1 cellular context compared by ENCODE assay signal in the genomic region with DNA sequence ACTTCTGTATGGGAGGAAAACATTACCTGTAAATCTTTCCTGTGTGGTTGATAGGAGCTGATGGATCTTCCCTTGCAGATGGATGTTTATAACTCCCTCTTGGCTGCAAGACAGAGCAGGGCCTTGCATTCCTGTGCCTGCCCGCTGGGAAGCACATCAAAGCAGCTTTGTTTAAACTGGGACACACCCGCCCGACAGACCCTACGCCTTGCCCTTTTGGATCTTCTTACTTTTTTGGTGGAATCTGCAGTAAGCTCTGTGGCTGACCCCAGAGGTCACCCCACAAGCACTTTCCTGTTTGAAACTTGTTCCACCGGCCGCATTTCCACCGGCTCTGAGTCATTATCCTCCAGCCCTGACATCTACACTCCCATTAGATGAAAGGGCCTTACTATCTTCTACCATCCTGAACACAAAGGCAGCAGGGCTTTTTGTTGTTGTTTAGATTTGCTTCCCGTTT.
TF ChIP-seq lines count a peak whose summit lies in the region.

No MANE protein-coding gene starts in this region.

TF ChIP-seq in HepG2, 621 proteins besides CTCF, POLR2A, EP300 and RAD21 (continued from another document and continues in another):
- TF ChIP-seq, protein P1, sequence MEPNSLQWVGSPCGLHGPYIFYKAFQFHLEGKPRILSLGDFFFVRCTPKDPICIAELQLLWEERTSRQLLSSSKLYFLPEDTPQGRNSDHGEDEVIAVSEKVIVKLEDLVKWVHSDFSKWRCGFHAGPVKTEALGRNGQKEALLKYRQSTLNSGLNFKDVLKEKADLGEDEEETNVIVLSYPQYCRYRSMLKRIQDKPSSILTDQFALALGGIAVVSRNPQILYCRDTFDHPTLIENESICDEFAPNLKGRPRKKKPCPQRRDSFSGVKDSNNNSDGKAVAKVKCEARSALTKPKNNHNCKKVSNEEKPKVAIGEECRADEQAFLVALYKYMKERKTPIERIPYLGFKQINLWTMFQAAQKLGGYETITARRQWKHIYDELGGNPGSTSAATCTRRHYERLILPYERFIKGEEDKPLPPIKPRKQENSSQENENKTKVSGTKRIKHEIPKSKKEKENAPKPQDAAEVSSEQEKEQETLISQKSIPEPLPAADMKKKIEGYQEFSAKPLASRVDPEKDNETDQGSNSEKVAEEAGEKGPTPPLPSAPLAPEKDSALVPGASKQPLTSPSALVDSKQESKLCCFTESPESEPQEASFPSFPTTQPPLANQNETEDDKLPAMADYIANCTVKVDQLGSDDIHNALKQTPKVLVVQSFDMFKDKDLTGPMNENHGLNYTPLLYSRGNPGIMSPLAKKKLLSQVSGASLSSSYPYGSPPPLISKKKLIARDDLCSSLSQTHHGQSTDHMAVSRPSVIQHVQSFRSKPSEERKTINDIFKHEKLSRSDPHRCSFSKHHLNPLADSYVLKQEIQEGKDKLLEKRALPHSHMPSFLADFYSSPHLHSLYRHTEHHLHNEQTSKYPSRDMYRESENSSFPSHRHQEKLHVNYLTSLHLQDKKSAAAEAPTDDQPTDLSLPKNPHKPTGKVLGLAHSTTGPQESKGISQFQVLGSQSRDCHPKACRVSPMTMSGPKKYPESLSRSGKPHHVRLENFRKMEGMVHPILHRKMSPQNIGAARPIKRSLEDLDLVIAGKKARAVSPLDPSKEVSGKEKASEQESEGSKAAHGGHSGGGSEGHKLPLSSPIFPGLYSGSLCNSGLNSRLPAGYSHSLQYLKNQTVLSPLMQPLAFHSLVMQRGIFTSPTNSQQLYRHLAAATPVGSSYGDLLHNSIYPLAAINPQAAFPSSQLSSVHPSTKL (CRISPR knock-in tag; IDR thresholded peaks at IDR 0.05): peak; percentile 98
- TF ChIP-seq CEBPB (IDR thresholded peaks at IDR 0.05; ENCODE audit: borderline replicate concordance, low read depth, low read length): no peak
- no peak for TF ChIP-seq HDAC6 (IDR thresholded peaks at IDR 0.05; ENCODE audit: low read depth, low read length)
- 0 out of 2 replicates have a peak, but pooled peaks have one; percentile 56 for TF ChIP-seq KMT2B (CRISPR knock-in tag; IDR thresholded peaks at IDR 0.05)
- no peak for TF ChIP-seq ZNF558 (CRISPR knock-in tag; IDR thresholded peaks at IDR 0.05; ENCODE audit: borderline replicate concordance)
- no peak for TF ChIP-seq SMARCC2 (IDR thresholded peaks at IDR 0.05)
- TF ChIP-seq, protein P2, sequence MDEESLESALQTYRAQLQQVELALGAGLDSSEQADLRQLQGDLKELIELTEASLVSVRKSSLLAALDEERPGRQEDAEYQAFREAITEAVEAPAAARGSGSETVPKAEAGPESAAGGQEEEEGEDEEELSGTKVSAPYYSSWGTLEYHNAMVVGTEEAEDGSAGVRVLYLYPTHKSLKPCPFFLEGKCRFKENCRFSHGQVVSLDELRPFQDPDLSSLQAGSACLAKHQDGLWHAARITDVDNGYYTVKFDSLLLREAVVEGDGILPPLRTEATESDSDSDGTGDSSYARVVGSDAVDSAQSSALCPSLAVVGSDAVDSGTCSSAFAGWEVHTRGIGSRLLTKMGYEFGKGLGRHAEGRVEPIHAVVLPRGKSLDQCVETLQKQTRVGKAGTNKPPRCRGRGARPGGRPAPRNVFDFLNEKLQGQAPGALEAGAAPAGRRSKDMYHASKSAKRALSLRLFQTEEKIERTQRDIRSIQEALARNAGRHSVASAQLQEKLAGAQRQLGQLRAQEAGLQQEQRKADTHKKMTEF (CRISPR knock-in tag; IDR thresholded peaks at IDR 0.05): peak; percentile 82
- peak; percentile 86 for TF ChIP-seq CREM (IDR thresholded peaks at IDR 0.05)
- TF ChIP-seq CREM (CRISPR knock-in tag; IDR thresholded peaks at IDR 0.05): no peak
- 0 out of 2 replicates have a peak, but pooled peaks have one; percentile 33 for TF ChIP-seq SNAPC2 (CRISPR knock-in tag; IDR thresholded peaks at IDR 0.05)
- TF ChIP-seq, protein P3, sequence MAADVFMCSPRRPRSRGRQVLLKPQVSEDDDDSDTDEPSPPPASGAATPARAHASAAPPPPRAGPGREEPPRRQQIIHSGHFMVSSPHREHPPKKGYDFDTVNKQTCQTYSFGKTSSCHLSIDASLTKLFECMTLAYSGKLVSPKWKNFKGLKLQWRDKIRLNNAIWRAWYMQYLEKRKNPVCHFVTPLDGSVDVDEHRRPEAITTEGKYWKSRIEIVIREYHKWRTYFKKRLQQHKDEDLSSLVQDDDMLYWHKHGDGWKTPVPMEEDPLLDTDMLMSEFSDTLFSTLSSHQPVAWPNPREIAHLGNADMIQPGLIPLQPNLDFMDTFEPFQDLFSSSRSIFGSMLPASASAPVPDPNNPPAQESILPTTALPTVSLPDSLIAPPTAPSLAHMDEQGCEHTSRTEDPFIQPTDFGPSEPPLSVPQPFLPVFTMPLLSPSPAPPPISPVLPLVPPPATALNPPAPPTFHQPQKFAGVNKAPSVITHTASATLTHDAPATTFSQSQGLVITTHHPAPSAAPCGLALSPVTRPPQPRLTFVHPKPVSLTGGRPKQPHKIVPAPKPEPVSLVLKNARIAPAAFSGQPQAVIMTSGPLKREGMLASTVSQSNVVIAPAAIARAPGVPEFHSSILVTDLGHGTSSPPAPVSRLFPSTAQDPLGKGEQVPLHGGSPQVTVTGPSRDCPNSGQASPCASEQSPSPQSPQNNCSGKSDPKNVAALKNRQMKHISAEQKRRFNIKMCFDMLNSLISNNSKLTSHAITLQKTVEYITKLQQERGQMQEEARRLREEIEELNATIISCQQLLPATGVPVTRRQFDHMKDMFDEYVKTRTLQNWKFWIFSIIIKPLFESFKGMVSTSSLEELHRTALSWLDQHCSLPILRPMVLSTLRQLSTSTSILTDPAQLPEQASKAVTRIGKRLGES (CRISPR knock-in tag; IDR thresholded peaks at IDR 0.05; ENCODE audit: borderline replicate concordance): no peak
- TF ChIP-seq, protein P4, sequence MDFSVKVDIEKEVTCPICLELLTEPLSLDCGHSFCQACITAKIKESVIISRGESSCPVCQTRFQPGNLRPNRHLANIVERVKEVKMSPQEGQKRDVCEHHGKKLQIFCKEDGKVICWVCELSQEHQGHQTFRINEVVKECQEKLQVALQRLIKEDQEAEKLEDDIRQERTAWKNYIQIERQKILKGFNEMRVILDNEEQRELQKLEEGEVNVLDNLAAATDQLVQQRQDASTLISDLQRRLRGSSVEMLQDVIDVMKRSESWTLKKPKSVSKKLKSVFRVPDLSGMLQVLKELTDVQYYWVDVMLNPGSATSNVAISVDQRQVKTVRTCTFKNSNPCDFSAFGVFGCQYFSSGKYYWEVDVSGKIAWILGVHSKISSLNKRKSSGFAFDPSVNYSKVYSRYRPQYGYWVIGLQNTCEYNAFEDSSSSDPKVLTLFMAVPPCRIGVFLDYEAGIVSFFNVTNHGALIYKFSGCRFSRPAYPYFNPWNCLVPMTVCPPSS (IDR thresholded peaks at IDR 0.05): no peak
- peak; percentile 66 for TF ChIP-seq TCF7L2 (IDR thresholded peaks at IDR 0.05; ENCODE audit: low read depth, low read length)
- TF ChIP-seq ZEB1 (IDR thresholded peaks at IDR 0.05; ENCODE audit: insufficient replicate concordance, low read depth): peak; percentile 89
- TF ChIP-seq GATA4 (IDR thresholded peaks at IDR 0.05; ENCODE audit: borderline replicate concordance, low read depth): peak; percentile 86; the same call in 1 of the 2 replicates
- no peak for TF ChIP-seq MIER2 (CRISPR knock-in tag; IDR thresholded peaks at IDR 0.05)
- no peak for TF ChIP-seq ZFP82 (CRISPR knock-in tag; IDR thresholded peaks at IDR 0.05; ENCODE audit: borderline replicate concordance)
- TF ChIP-seq KLF15 (CRISPR knock-in tag; IDR thresholded peaks at IDR 0.05; ENCODE audit: borderline replicate concordance): no peak
- TF ChIP-seq ZNF749 (CRISPR knock-in tag; IDR thresholded peaks at IDR 0.05; ENCODE audit: borderline replicate concordance): no peak
- no peak for TF ChIP-seq YY1 (IDR thresholded peaks at IDR 0.05; ENCODE audit: insufficient read depth, insufficient replicate concordance, low read depth, low read length)
- TF ChIP-seq NRL (CRISPR knock-in tag; IDR thresholded peaks at IDR 0.05; ENCODE audit: borderline replicate concordance): no peak
- TF ChIP-seq ZNF768 (CRISPR knock-in tag; IDR thresholded peaks at IDR 0.05): no peak
- no peak for TF ChIP-seq XBP1 (CRISPR knock-in tag; IDR thresholded peaks at IDR 0.05)
- TF ChIP-seq, protein P5, sequence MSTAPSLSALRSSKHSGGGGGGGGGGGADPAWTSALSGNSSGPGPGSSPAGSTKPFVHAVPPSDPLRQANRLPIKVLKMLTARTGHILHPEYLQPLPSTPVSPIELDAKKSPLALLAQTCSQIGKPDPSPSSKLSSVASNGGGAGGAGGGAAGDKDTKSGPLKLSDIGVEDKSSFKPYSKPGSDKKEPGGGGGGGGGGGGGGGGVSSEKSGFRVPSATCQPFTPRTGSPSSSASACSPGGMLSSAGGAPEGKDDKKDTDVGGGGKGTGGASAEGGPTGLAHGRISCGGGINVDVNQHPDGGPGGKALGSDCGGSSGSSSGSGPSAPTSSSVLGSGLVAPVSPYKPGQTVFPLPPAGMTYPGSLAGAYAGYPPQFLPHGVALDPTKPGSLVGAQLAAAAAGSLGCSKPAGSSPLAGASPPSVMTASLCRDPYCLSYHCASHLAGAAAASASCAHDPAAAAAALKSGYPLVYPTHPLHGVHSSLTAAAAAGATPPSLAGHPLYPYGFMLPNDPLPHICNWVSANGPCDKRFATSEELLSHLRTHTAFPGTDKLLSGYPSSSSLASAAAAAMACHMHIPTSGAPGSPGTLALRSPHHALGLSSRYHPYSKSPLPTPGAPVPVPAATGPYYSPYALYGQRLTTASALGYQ (CRISPR knock-in tag; IDR thresholded peaks at IDR 0.05): peak; percentile 93
- TF ChIP-seq PHB2 (IDR thresholded peaks at IDR 0.05; ENCODE audit: partially characterized antibody): no peak
- peak; percentile 61; the same call in 1 of the 2 replicates for TF ChIP-seq ZNF670 (CRISPR knock-in tag; IDR thresholded peaks at IDR 0.05; ENCODE audit: borderline replicate concordance)
- TF ChIP-seq ZNF124 (CRISPR knock-in tag; IDR thresholded peaks at IDR 0.05): no peak
- no peak for TF ChIP-seq ZNF30 (CRISPR knock-in tag; IDR thresholded peaks at IDR 0.05)
- TF ChIP-seq MXD4 (CRISPR knock-in tag; IDR thresholded peaks at IDR 0.05): 0 out of 2 replicates have a peak, but pooled peaks have one; percentile 52
- TF ChIP-seq, protein P6, sequence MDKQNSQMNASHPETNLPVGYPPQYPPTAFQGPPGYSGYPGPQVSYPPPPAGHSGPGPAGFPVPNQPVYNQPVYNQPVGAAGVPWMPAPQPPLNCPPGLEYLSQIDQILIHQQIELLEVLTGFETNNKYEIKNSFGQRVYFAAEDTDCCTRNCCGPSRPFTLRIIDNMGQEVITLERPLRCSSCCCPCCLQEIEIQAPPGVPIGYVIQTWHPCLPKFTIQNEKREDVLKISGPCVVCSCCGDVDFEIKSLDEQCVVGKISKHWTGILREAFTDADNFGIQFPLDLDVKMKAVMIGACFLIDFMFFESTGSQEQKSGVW (CRISPR knock-in tag; IDR thresholded peaks at IDR 0.05; ENCODE audit: borderline replicate concordance): no peak
- TF ChIP-seq TBX2 (CRISPR knock-in tag; IDR thresholded peaks at IDR 0.05; ENCODE audit: borderline replicate concordance): peak; percentile 90
- no peak for TF ChIP-seq SNRNP70 (IDR thresholded peaks at IDR 0.05; ENCODE audit: low read depth, low read length)
- TF ChIP-seq ZBTB42 (CRISPR knock-in tag; IDR thresholded peaks at IDR 0.05): no peak
- no peak for TF ChIP-seq HCFC1 (IDR thresholded peaks at IDR 0.05; ENCODE audit: low read depth, low read length)
- TF ChIP-seq ZSCAN21 (CRISPR knock-in tag; IDR thresholded peaks at IDR 0.05; ENCODE audit: borderline replicate concordance): no peak
- TF ChIP-seq, protein P7, sequence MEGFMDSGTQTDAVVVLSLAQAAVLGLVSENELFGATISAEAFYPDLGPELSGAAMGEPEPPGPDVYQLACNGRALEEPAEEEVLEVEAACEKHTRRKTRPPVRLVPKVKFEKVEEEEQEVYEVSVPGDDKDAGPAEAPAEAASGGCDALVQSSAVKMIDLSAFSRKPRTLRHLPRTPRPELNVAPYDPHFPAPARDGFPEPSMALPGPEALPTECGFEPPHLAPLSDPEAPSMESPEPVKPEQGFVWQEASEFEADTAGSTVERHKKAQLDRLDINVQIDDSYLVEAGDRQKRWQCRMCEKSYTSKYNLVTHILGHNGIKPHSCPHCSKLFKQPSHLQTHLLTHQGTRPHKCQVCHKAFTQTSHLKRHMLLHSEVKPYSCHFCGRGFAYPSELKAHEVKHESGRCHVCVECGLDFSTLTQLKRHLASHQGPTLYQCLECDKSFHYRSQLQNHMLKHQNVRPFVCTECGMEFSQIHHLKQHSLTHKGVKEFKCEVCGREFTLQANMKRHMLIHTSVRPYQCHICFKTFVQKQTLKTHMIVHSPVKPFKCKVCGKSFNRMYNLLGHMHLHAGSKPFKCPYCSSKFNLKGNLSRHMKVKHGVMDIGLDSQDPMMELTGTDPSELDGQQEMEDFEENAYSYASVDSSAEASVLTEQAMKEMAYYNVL (CRISPR knock-in tag; IDR thresholded peaks at IDR 0.05; ENCODE audit: borderline replicate concordance): peak; percentile 69; the same call in 1 of the 2 replicates
- TF ChIP-seq, protein P8, sequence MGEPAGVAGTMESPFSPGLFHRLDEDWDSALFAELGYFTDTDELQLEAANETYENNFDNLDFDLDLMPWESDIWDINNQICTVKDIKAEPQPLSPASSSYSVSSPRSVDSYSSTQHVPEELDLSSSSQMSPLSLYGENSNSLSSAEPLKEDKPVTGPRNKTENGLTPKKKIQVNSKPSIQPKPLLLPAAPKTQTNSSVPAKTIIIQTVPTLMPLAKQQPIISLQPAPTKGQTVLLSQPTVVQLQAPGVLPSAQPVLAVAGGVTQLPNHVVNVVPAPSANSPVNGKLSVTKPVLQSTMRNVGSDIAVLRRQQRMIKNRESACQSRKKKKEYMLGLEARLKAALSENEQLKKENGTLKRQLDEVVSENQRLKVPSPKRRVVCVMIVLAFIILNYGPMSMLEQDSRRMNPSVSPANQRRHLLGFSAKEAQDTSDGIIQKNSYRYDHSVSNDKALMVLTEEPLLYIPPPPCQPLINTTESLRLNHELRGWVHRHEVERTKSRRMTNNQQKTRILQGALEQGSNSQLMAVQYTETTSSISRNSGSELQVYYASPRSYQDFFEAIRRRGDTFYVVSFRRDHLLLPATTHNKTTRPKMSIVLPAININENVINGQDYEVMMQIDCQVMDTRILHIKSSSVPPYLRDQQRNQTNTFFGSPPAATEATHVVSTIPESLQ (CRISPR knock-in tag; conservative IDR thresholded peaks at IDR 0.05): no peak
- TF ChIP-seq, protein P9, sequence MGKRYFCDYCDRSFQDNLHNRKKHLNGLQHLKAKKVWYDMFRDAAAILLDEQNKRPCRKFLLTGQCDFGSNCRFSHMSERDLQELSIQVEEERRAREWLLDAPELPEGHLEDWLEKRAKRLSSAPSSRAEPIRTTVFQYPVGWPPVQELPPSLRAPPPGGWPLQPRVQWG (CRISPR knock-in tag; IDR thresholded peaks at IDR 0.05; ENCODE audit: borderline replicate concordance, low read depth): no peak
- no peak for TF ChIP-seq ZNF333 (CRISPR knock-in tag; IDR thresholded peaks at IDR 0.05; ENCODE audit: borderline replicate concordance)
- TF ChIP-seq, protein P10, sequence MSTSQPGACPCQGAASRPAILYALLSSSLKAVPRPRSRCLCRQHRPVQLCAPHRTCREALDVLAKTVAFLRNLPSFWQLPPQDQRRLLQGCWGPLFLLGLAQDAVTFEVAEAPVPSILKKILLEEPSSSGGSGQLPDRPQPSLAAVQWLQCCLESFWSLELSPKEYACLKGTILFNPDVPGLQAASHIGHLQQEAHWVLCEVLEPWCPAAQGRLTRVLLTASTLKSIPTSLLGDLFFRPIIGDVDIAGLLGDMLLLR (CRISPR knock-in tag; IDR thresholded peaks at IDR 0.05): no peak
- TF ChIP-seq, protein P11, sequence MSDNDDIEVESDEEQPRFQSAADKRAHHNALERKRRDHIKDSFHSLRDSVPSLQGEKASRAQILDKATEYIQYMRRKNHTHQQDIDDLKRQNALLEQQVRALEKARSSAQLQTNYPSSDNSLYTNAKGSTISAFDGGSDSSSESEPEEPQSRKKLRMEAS (IDR thresholded peaks at IDR 0.05): peak; percentile 43; the same call in 1 of the 2 replicates
- no peak for TF ChIP-seq SOX6 (IDR thresholded peaks at IDR 0.05)
- peak; percentile 93 for TF ChIP-seq SOX6 (CRISPR knock-in tag; IDR thresholded peaks at IDR 0.05)
- no peak for TF ChIP-seq FOXK1 (CRISPR knock-in tag; IDR thresholded peaks at IDR 0.05; ENCODE audit: borderline replicate concordance, low read depth)
- no peak for TF ChIP-seq FIP1L1 (IDR thresholded peaks at IDR 0.05; ENCODE audit: borderline replicate concordance, insufficient read depth, low read depth, low read length)
